Comparison of ENCODE assay signal across 8 cellular contexts in genomic region chr19:16247353-16248182, GRCh38. TPM values are rescaled to one million over a fixed set of nuclear protein-coding genes. Genes with fewer than 3 reads are reported as not detected.
DNase-seq lines count a peak whose midpoint lies in the region; ATAC-seq and TF ChIP-seq lines count a peak whose summit lies in the region.

No MANE protein-coding gene starts in this region.

- ATAC-seq in GM21515 (IDR thresholded peaks at IDR 0.05; ENCODE audit: unreplicated experiment), result no peak

- DNase-seq in DMS153 treated with DMSO at 0.1 percent for 48 hours (lab: John Stamatoyannopoulos, UW; ENCODE audit: unreplicated experiment), result peak; percentile 54
- DNase-seq in Kasumi-1 (lab: John Stamatoyannopoulos, UW), result peak; percentile 73 to 78
- peak; percentile 78 to 89 for DNase-seq in SJSA1 (ENCODE audit: low read depth in 1 of 2, low spot score in 2 of 2)
- DNase-seq in activated gamma-delta T cell (lab: John Stamatoyannopoulos, UW), result peak; percentile 48
- DNase-seq in fibroblast of villous mesenchyme (ENCODE audit: low read depth), result peak; percentile 78
- peak; percentile 8 for DNase-seq in non-pigmented ciliary epithelial cell (ENCODE audit: low read depth)
- DNase-seq in superior temporal gyrus (ENCODE audit: extremely low spot score), result peak; percentile 79

- H3K9me3 ChIP-seq in SJSA1 (replicated peaks), result no peaks in the 10 kb centered on the region

- H3K27ac ChIP-seq in SJSA1, result no peak overlapping the region

- H3K27me3 ChIP-seq in SJSA1 (replicated peaks), result no peaks in the 10 kb centered on the region

- H3K4me1 ChIP-seq in SJSA1 (replicated peaks), result peaks cover 7% of the 10 kb centered on the region

- peak; percentile 94 for TF ChIP-seq CTCF in fibroblast of villous mesenchyme (IDR thresholded peaks at IDR 0.05; ENCODE audit: insufficient read depth, low read depth, low read length)

- H3K4me3 ChIP-seq in SJSA1, result no peak overlapping the region
- H3K4me3 ChIP-seq in fibroblast of villous mesenchyme (ENCODE audit: low read depth, low read length), result no peak overlapping the region

- no peaks in the 10 kb centered on the region for H3K36me3 ChIP-seq in SJSA1

RNA-seq across cellular contexts. Expression of gene AP1M1, which starts 49.9 kb away (rescaled TPM):
- total RNA-seq in SJSA1 (2014; rRNA removed; shearing (Covaris generic)), result 65.6 and 103 TPM in 2 replicates
- total RNA-seq in fibroblast of villous mesenchyme, result 60.6 and 78.6 TPM in 2 replicates

Comparison
In these comparisons a context has a peak if more than half of its experiments do, and no peak if none do; other contexts are left out.
1. DNase-seq: peak in every context shown above with its lines; median percentile 84 in SJSA1; 79 in superior temporal gyrus; 78 in fibroblast of villous mesenchyme; 76 in Kasumi-1; 54 in DMS153 treated with DMSO at 0.1 percent for 48 hours; 48 in activated gamma-delta T cell; 8 in non-pigmented ciliary epithelial cell.